7 cellular contexts compared by ENCODE assay signal in the genomic region with DNA sequence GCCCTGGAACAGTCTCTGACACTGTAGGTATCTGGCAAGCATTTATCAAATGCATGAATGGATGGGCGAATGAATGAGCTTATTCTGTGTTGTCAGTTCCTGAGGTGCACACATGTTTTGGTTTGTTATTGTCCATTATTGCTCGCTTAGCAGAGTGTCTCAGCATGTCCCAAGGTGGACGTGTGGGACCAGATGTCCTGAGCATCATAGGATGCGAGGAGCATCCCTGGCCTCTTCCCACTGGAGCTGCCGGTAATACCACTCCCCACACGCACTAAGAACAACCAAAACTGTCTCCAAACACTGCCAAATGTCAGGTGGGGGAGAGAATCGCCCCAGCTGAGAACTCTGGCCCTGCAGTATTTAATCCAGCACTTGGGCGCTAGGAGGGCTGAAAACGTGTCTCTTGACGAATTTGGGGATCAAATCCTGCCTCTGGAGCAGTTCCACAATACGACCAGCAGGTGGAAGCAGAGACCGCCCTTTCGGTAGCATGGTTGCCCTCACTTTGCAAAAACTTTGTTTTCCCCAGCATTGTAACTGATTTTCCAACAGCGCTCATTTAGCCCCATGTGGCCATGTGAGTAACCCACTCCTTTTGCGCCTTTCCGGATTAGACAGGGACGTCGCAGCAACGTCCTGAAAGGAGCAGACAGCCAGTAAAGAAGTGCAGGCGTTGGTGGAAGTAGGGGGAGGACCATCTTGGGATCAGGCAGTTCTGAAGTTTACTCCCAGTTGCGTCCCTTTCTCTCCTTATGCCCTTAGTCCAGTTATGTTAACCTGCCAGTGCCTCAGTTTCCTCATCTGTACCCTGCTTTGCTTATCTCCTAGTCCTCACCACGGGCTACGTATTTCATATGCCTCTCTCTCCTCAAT. TPM values are rescaled to one million over a fixed set of nuclear protein-coding genes. Genes with fewer than 3 reads are reported as not detected.
DNase-seq lines count a peak whose midpoint lies in the region; ATAC-seq and TF ChIP-seq lines count a peak whose summit lies in the region.

No MANE protein-coding gene starts in this region.

- H3K4me3 Mint-ChIP-seq in activated naive CD8-positive, alpha-beta T cell treated with anti-CD3 and anti-CD28 coated beads, Interleukin-2, amount 10 ng/mL, durations not matched to agents 7 days and 5 days, result no peak overlapping the region

- peaks cover 6% of the 10 kb centered on the region for H3K27me3 Mint-ChIP-seq in activated naive CD8-positive, alpha-beta T cell treated with anti-CD3 and anti-CD28 coated beads, Interleukin-2, amount 10 ng/mL, durations not matched to agents 7 days and 5 days

- H3K27ac ChIP-seq in heart right ventricle, result no peak overlapping the region

- H3K4me3 ChIP-seq in heart right ventricle, result no peak overlapping the region

- peaks cover 0 to 20% (median 0%) of the 10 kb centered on the region in 9 donors for H3K4me1 ChIP-seq in heart right ventricle

- peak; percentile 56 for ATAC-seq in HG02571 (IDR thresholded peaks at IDR 0.05; ENCODE audit: unreplicated experiment)
- peak; percentile 88 for ATAC-seq in activated naive CD8-positive, alpha-beta T cell treated with anti-CD3 and anti-CD28 coated beads, Interleukin-2, amount 10 ng/mL, durations not matched to agents 7 days and 5 days (ENCODE audit: low read depth)
- peak; percentile 65 to 84 (median 74) for ATAC-seq in heart right ventricle

- H3K36me3 Mint-ChIP-seq in activated naive CD8-positive, alpha-beta T cell treated with anti-CD3 and anti-CD28 coated beads, Interleukin-2, amount 10 ng/mL, durations not matched to agents 7 days and 5 days, result no peaks in the 10 kb centered on the region

- H3K9me3 ChIP-seq in heart right ventricle, result no peaks in the 10 kb centered on the region

- TF ChIP-seq CTCF in GM12873 (IDR thresholded peaks at IDR 0.05; ENCODE audit: insufficient read depth, low read depth, low read length, missing control alignments), result peak; percentile 97
- peak; percentile 93 to 98 (median 97) for TF ChIP-seq CTCF in heart right ventricle (IDR thresholded peaks at IDR 0.05)

- H3K27me3 ChIP-seq in heart right ventricle, result peaks cover 0 to 15% (median 10%) of the 10 kb centered on the region in 7 donors

- intact Hi-C loops in heart right ventricle (cut with DNase I), result loop anchor here in 9 of 10 donors (2.0 to 10.0 kb wide), 11 partner anchors 55 to 440 kb away; a partner anchor contains a TSS

- 14 to 15% methylated on average over 23 of the region's 23 CpGs for WGBS in heart right ventricle, 2 donors

- POLR2A ChIA-PET in activated naive CD8-positive, alpha-beta T cell treated with anti-CD3 and anti-CD28 coated beads, Interleukin-2, amount 10 ng/mL, durations not matched to agents 7 days and 5 days (lab: Charles Lee), result interaction anchor here (0.5 kb wide), 1 partner anchor 303 kb away, joined by 3 read pairs; no protein-coding TSS in a partner anchor

- H3K9me3 Mint-ChIP-seq in activated naive CD8-positive, alpha-beta T cell treated with anti-CD3 and anti-CD28 coated beads, Interleukin-2, amount 10 ng/mL, durations not matched to agents 7 days and 5 days, result no peaks in the 10 kb centered on the region

- peaks cover 5% of the 10 kb centered on the region for H3K4me1 Mint-ChIP-seq in activated naive CD8-positive, alpha-beta T cell treated with anti-CD3 and anti-CD28 coated beads, Interleukin-2, amount 10 ng/mL, durations not matched to agents 7 days and 5 days

- H3K27ac Mint-ChIP-seq in activated naive CD8-positive, alpha-beta T cell treated with anti-CD3 and anti-CD28 coated beads, Interleukin-2, amount 10 ng/mL, durations not matched to agents 7 days and 5 days, result peak overlapping the region; percentile 32

- DNase-seq in NCI-H1048 (lab: John Stamatoyannopoulos, UW) (peak; percentile 11), SKM-1 treated with dmso at 0.1 percent for 144 hours (lab: John Stamatoyannopoulos, UW; ENCODE audit: unreplicated experiment) (peak; percentile 97), heart right ventricle (peak; percentile 40 to 70), retina (peak; percentile 88)
- DNase-seq in activated naive CD8-positive, alpha-beta T cell treated with anti-CD3 and anti-CD28 coated beads, Interleukin-2, amount 10 ng/mL, durations not matched to agents 7 days and 5 days, result peak; percentile 75

- no peaks in the 10 kb centered on the region for H3K36me3 ChIP-seq in heart right ventricle

RNA-seq across cellular contexts. Expression of a gene that starts 22.7 kb away (rescaled TPM):
- not detected for total RNA-seq in activated naive CD8-positive, alpha-beta T cell treated with anti-CD3 and anti-CD28 coated beads, Interleukin-2, amount 10 ng/mL, durations not matched to agents 7 days and 5 days
- total RNA-seq in heart right ventricle, result under 1 TPM in 2 of 10 donors, not detected in 8; 0.34 to 0.37 TPM
- not detected for polyA plus RNA-seq in heart right ventricle

RNA-seq across cellular contexts. Expression of a gene that starts 53.9 kb away (rescaled TPM):
- total RNA-seq in activated naive CD8-positive, alpha-beta T cell treated with anti-CD3 and anti-CD28 coated beads, Interleukin-2, amount 10 ng/mL, durations not matched to agents 7 days and 5 days, result 10 to 100 TPM; 36.3 to 40.8 TPM
- total RNA-seq in heart right ventricle, result 10 to 100 TPM; 23.5 to 36.4 (median 32.9) TPM
- 10 to 100 TPM; 53.3 to 64.5 TPM for polyA plus RNA-seq in heart right ventricle

Comparison
In these comparisons a context has a peak if more than half of its experiments do, and no peak if none do; other contexts are left out.
1. DNase-seq: peak in every context shown above with its lines; median percentile 97 in SKM-1 treated with dmso at 0.1 percent for 144 hours; 88 in retina; 75 in activated naive CD8-positive, alpha-beta T cell treated with anti-CD3 and anti-CD28 coated beads, Interleukin-2, amount 10 ng/mL, durations not matched to agents 7 days and 5 days; 55 in heart right ventricle; 11 in NCI-H1048.